ENCODE assay signal across 23 cellular contexts in the genomic region with DNA sequence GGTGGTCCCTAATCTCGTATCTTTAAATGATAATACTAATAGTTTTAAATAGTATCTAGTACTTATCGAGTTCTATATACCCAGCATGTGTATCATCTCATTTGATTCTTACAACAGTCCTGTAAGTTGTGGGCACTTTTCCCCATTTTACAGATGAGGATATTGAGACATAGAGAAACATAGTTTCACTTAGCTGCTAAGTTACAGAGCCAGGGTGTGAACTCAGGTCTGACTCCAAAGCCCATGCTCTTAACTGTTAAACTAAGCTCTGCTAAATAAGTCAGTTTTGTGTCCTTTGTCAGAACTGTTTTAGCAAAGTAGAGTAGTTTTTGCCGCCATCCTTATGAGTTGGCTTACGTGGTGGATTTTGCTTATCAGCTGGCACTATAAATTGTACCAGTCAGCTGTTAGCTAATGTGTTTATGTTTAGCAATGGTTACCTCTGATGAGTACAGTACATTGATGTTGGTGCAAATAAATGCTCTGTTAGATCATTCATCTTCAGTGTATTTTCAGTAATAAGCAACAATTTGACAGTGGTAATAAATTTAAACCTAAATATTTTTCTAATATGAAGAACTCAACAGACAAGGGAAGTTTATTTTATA.
"Had no signal": no experiment of that assay in that cellular context is flagged by ENCODE, and none has a peak within 500 bp of the region (broad histone marks: within the 10 kb centered on the region; RNA-seq: fewer than 3 reads in every experiment).

No MANE protein-coding gene starts in this region.

- H3K4me1 ChIP-seq: SJSA1 had no signal

- H3K27ac ChIP-seq: SJSA1 had no signal

- ATAC-seq: activated CD4-positive, CD25-positive, alpha-beta regulatory T cell treated with anti-CD3 and anti-CD28 coated beads, Interleukin-2, amount 50 U/mL, for 24 hours; activated CD8-positive, alpha-beta T cell treated with anti-CD3 and anti-CD28 coated beads for 36 hours; activated T-cell treated with anti-CD3 and anti-CD28 coated beads, Interleukin-2, amount 50 U/mL, for 72 hours; K562; SK-N-SH treated with all-trans-retinoic acid at 6 μM for 48 hours had no signal

- DNase-seq: activated CD4-positive, alpha-beta T cell treated with anti-CD3 and anti-CD28 coated beads for 4 hours; activated CD8-positive, alpha-beta memory T cell treated with anti-CD3 and anti-CD28 coated beads, Interleukin-2, amount 50 U/mL, for 4 hours; activated CD8-positive, alpha-beta T cell treated with anti-CD3 and anti-CD28 coated beads for 36 hours; activated gamma-delta T cell treated with Interleukin-2 at 50 U/mL for 16 hours; activated naive CD4-positive, alpha-beta T cell treated with anti-CD3 and anti-CD28 coated beads, Interleukin-2, amount 10 ng/mL, durations not matched to agents 7 days and 5 days; activated naive CD8-positive, alpha-beta T cell treated with anti-CD3 and anti-CD28 coated beads for 36 hours; activated T-cell treated with anti-CD3 and anti-CD28 coated beads, Interleukin-2, amount 50 U/mL, for 72 hours; aorta; central memory CD4-positive, alpha-beta T cell; Karpas-422; NCI-H1048; NCI-H1417; NCI-H1694; NCI-H2029; NCI-H2107; NCI-H510A treated with DMSO at 0.1 percent for 48 hours; NCI-H69; SHP77; SW 1271 had no signal

- H3K4me3 ChIP-seq: K562, SJSA1 had no signal

- H3K27me3 ChIP-seq: SJSA1 had no signal

- H3K9me3 ChIP-seq: SJSA1 had no signal
